In genomic region chr7:151572136-151572535, GRCh38 we compare ENCODE assay signal across 18 cellular contexts. TPM values are rescaled to one million over a fixed set of nuclear protein-coding genes. Genes with fewer than 3 reads are reported as not detected.
DNase-seq lines count a peak whose midpoint lies in the region; ATAC-seq, FAIRE-seq and TF ChIP-seq lines count a peak whose summit lies in the region.
"Had no signal": no experiment of that assay in that cellular context is flagged by ENCODE, and none has a peak within 500 bp of the region (broad histone marks: within the 10 kb centered on the region; RNA-seq: fewer than 3 reads in every experiment).

No MANE protein-coding gene starts in this region.

- TF ChIP-seq POLR2A in adrenal gland (IDR thresholded peaks at IDR 0.05) = no peak

- H3K4me3 ChIP-seq in AG10803 (ENCODE audit: low read length) (no peak overlapping the region), adrenal gland (no peak overlapping the region), kidney (ENCODE audit: low read length in 2 of 2) (no peak overlapping the region)
- H3K4me3 ChIP-seq: GM12878, SJSA1 had no signal

- H3K27ac Mint-ChIP-seq in central memory CD8-positive, alpha-beta T cell (ENCODE audit: low read depth) = peak overlapping the region; percentile 57
- H3K27ac Mint-ChIP-seq: CD8-positive, alpha-beta T cell had no signal

- ATAC-seq in central memory CD8-positive, alpha-beta T cell (replicated peaks; ENCODE audit: extremely low read depth, poor library complexity, severe bottlenecking) = no peak
- no peak for ATAC-seq in left lobe of liver
- ATAC-seq: CD8-positive, alpha-beta T cell; GM12878 had no signal

- WGBS in adrenal gland, 4 donors = 96 to 100% (median 98%) methylated on average over 2 of the region's 2 CpGs

- H3K9ac ChIP-seq in kidney (ENCODE audit: low read length in 2 of 2) = no peak overlapping the region

- H3K27me3 ChIP-seq in adrenal gland = no peaks in the 10 kb centered on the region
- H3K27me3 ChIP-seq: SJSA1 had no signal

- intact Hi-C loops in adrenal gland (cut with DNase I) (no loop called here), kidney (cut with DNase I) (no loop called here)

- no peaks in the 10 kb centered on the region for H3K9me3 ChIP-seq in adrenal gland (replicated peaks in 1 of 3)
- H3K9me3 ChIP-seq in kidney (ENCODE audit: control insufficient read depth in 1 of 2, low read length in 2 of 2) = no peaks in the 10 kb centered on the region
- H3K9me3 ChIP-seq: SJSA1 had no signal

- H3K9me3 Mint-ChIP-seq in central memory CD8-positive, alpha-beta T cell = no peaks in the 10 kb centered on the region
- H3K9me3 Mint-ChIP-seq: CD8-positive, alpha-beta T cell had no signal

- FAIRE-seq in RCC 7860 (lab: Jason Lieb, UNC) (no peak), kidney (lab: Jason Lieb, UNC) (no peak)
- FAIRE-seq: GM12878 had no signal

- no peaks in the 10 kb centered on the region for H3K27me3 Mint-ChIP-seq in central memory CD8-positive, alpha-beta T cell

- no peak overlapping the region for H3K4me3 Mint-ChIP-seq in central memory CD8-positive, alpha-beta T cell
- H3K4me3 Mint-ChIP-seq: CD8-positive, alpha-beta T cell had no signal

- H3K27ac ChIP-seq in adrenal gland (no peak overlapping the region), kidney (ENCODE audit: low read depth in 2 of 2, low read length in 2 of 2) (no peak overlapping the region)
- H3K27ac ChIP-seq: SJSA1 had no signal

- no peaks in the 10 kb centered on the region for H3K36me3 ChIP-seq in adrenal gland (replicated peaks in 1 of 2)
- H3K36me3 ChIP-seq in kidney (ENCODE audit: control insufficient read depth in 1 of 2, insufficient read depth in 2 of 2, low read length in 2 of 2) = peaks cover 0 to 2% of the 10 kb centered on the region in 2 donors

- no peaks in the 10 kb centered on the region for H3K4me1 Mint-ChIP-seq in central memory CD8-positive, alpha-beta T cell

- DNase-seq in AG10803 (ENCODE audit: low read depth) (peak; percentile 80), RCC 7860 (ENCODE audit: low spot score) (peak; percentile 14), glomerular visceral epithelial cell (ENCODE audit: extremely low spot score) (peak; percentile 22), adrenal gland (no peak), left lobe of liver (ENCODE audit: low spot score) (no peak), cortex of kidney (lab: John Stamatoyannopoulos, UW) (no peak), kidney (no peak)
- no peak for DNase-seq in central memory CD8-positive, alpha-beta T cell (ENCODE audit: low spot score in 2 of 2)
- DNase-seq: CD8-positive, alpha-beta T cell; DMS79; GOT3; KBM-7; NCI-H1436; NCI-H2029 treated with DMSO at 0.1 percent for 48 hours; NCI-H510A; NCI-H774 had no signal

- H3K36me3 Mint-ChIP-seq in central memory CD8-positive, alpha-beta T cell (ENCODE audit: insufficient read depth) = peaks cover 11% of the 10 kb centered on the region

- no peak for TF ChIP-seq CTCF in AG10803 (conservative IDR thresholded peaks at IDR 0.05; ENCODE audit: low read length)
- TF ChIP-seq CTCF in adrenal gland (IDR thresholded peaks at IDR 0.05) = no peak
- no peak for TF ChIP-seq CTCF in kidney (IDR thresholded peaks at IDR 0.05; ENCODE audit: borderline replicate concordance, extremely low read depth, insufficient read depth)

- H3K4me1 ChIP-seq in adrenal gland (replicated peaks in 1 of 2) = no peaks in the 10 kb centered on the region
- no peaks in the 10 kb centered on the region for H3K4me1 ChIP-seq in kidney (ENCODE audit: control insufficient read depth in 1 of 2, insufficient read depth in 1 of 2, low read depth in 1 of 2, low read length in 2 of 2)

RNA-seq across cellular contexts. Expression of gene RHEB, which starts 52.4 kb away (rescaled TPM):
- total RNA-seq in adrenal gland = 100 to 1,000 TPM in 6 of 8 donors, 10 to 100 TPM in 2; 83.8 to 177 (median 136) TPM
- 100 to 1,000 TPM in 2 of 3 donors, 10 to 100 TPM in 1; 66.3 to 309 (median 105) TPM for polyA plus RNA-seq in adrenal gland
- total RNA-seq in left lobe of liver = 34.0 TPM
- 92.7 TPM for total RNA-seq in kidney
- polyA plus RNA-seq in kidney (ENCODE audit: insufficient read depth, low read depth, low replicate concordance) = 123 TPM

Comparison
In these comparisons a context has a peak if more than half of its experiments do, and no peak if none do; other contexts are left out.
1. DNase-seq: peak in AG10803 (single experiment), RCC 7860 (single experiment) and glomerular visceral epithelial cell (single experiment); none in central memory CD8-positive, alpha-beta T cell (0 of 2), adrenal gland (0 of 7), left lobe of liver (single experiment), cortex of kidney (single experiment) and kidney (single experiment).